ENCODE assay signal across 8 cellular contexts in genomic region chr11:65503923-65504670, GRCh38. TPM values are rescaled to one million over a fixed set of nuclear protein-coding genes. Genes with fewer than 3 reads are reported as not detected.
DNase-seq lines count a peak whose midpoint lies in the region; ATAC-seq, FAIRE-seq and TF ChIP-seq lines count a peak whose summit lies in the region.

No MANE protein-coding gene starts in this region.

- TF ChIP-seq POLR2A in A549 (IDR thresholded peaks at IDR 0.05; ENCODE audit: low read length) (no peak), HCT116 (IDR thresholded peaks at IDR 0.05; ENCODE audit: borderline replicate concordance, extremely low read depth, insufficient read depth, insufficient read length) (no peak), transverse colon (IDR thresholded peaks at IDR 0.05) (peak; percentile 74)

- peak overlapping the region; percentile 88 for H3K27ac Mint-ChIP-seq in activated naive CD8-positive, alpha-beta T cell treated with anti-CD3 and anti-CD28 coated beads, Interleukin-2, amount 50 U/mL, for 24 hours

- H3K27me3 Mint-ChIP-seq in activated naive CD8-positive, alpha-beta T cell treated with anti-CD3 and anti-CD28 coated beads, Interleukin-2, amount 50 U/mL, for 24 hours = no peaks in the 10 kb centered on the region

- peaks cover 76% of the 10 kb centered on the region for H3K79me2 ChIP-seq in HCT116 (ENCODE audit: insufficient read depth, low read length)

- peaks cover 50 to 64% of the 10 kb centered on the region in 2 experiments for H3K36me3 ChIP-seq in HCT116 (ENCODE audit: control insufficient read depth in 1 of 2, insufficient read depth in 2 of 2, low read length in 2 of 2)
- peaks cover 0 to 60% (median 27%) of the 10 kb centered on the region in 4 donors for H3K36me3 ChIP-seq in transverse colon

- POLR2A ChIA-PET in A549 (lab: Yijun Ruan, JAX) (interaction anchor here (0.6 to 26.7 kb wide), 10 partner anchors 14 to 1871 kb away, joined by 3 to 1006 read pairs (median 8); partner anchors contain the start of genes NEAT1 and TIGD3), HCT116 (lab: Charles Lee) (interaction anchor here (0.6 to 26.7 kb wide), 13 partner anchors 6 to 242 kb away, joined by 3 to 1499 read pairs (median 6); partner anchors contain the start of genes CDC42EP2, DPF2, MALAT1 and NEAT1)

- H3K36me3 Mint-ChIP-seq in activated naive CD8-positive, alpha-beta T cell treated with anti-CD3 and anti-CD28 coated beads, Interleukin-2, amount 50 U/mL, for 24 hours (ENCODE audit: low read depth) = peaks cover 3% of the 10 kb centered on the region

- CTCF ChIA-PET in A549 (lab: Yijun Ruan, JAX) (interaction anchor here (1.1 to 30.0 kb wide), 6 partner anchors 14 to 86 kb away, joined by 3 to 947 read pairs (median 51); partner anchors contain the start of gene NEAT1), HCT116 (lab: Charles Lee) (interaction anchor here (6.1 kb wide), 1 partner anchor 32 kb away, joined by 31 read pairs; no protein-coding TSS in a partner anchor)

- no peak overlapping the region for H3K4me3 Mint-ChIP-seq in activated naive CD8-positive, alpha-beta T cell treated with anti-CD3 and anti-CD28 coated beads, Interleukin-2, amount 50 U/mL, for 24 hours

- peak overlapping the region; percentile 90 for H3K4me3 ChIP-seq in A549
- H3K4me3 ChIP-seq in HCT116 (replicated peaks in 1 of 2; ENCODE audit: low read depth in 1 of 2, low read length in 2 of 2) = peak overlapping the region; percentile 6 to 10; a peak in 3 of 4 replicates
- H3K4me3 ChIP-seq in transverse colon = peak overlapping the region; percentile 74 to 93 (median 88)

- ATAC-seq in A549 = no peak
- no peak for ATAC-seq in HCT116
- no peak for ATAC-seq in activated naive CD8-positive, alpha-beta T cell treated with anti-CD3 and anti-CD28 coated beads, Interleukin-2, amount 50 U/mL, for 24 hours

- peaks cover 49% of the 10 kb centered on the region for H3K4me1 Mint-ChIP-seq in activated naive CD8-positive, alpha-beta T cell treated with anti-CD3 and anti-CD28 coated beads, Interleukin-2, amount 50 U/mL, for 24 hours

- in situ Hi-C loops in transverse colon (cut with MboI; ENCODE audit: low pct_ligation_motif_present in 1 of 4, low pct_unique_long_range_greater_than_20kb in 1 of 4, low sequenced_read_pairs in 3 of 4) = loop anchor here in 2 of 4 donors (10.0 kb wide), 1 partner anchor 79 kb away; the partner anchor contains the start of gene NEAT1 (in 2 of the 2)

- BruUV-seq in HCT116 (replicated peaks; lab: Mats Ljungman, UMichigan) = no TSS peak

- H4K20me1 ChIP-seq in HCT116 (ENCODE audit: insufficient read depth) = peaks cover 70% of the 10 kb centered on the region

- no peak overlapping the region for H2AFZ ChIP-seq in HCT116 (ENCODE audit: low read depth, low read length, poor library complexity, severe bottlenecking)

- H3K9me3 ChIP-seq in A549 = no peaks in the 10 kb centered on the region
- no peaks in the 10 kb centered on the region for H3K9me3 ChIP-seq in HCT116 (ENCODE audit: control insufficient read depth in 1 of 2, insufficient read depth in 1 of 2, low read depth in 1 of 2, low read length in 2 of 2)
- H3K9me3 ChIP-seq in transverse colon = no peaks in the 10 kb centered on the region

- TF ChIP-seq RAD21 in A549 (conservative IDR thresholded peaks at IDR 0.05 in 1 of 2, IDR thresholded peaks at IDR 0.05 in 1 of 2) (no peak), HCT116 (IDR thresholded peaks at IDR 0.05; ENCODE audit: low read depth) (no peak)

- RAD21 ChIA-PET in HCT116 (lab: Charles Lee; ENCODE audit: low non-redundant PET in 1 of 2, low total read pairs in 2 of 2, uncharacterized antibody in 2 of 2, unreplicated experiment in 2 of 2) = no interaction called here

- no peaks in the 10 kb centered on the region for H3K9me2 ChIP-seq in HCT116 (ENCODE audit: insufficient read depth)

- H3K4me1 ChIP-seq in A549 = peaks cover 19% of the 10 kb centered on the region
- peaks cover 50 to 91% of the 10 kb centered on the region in 2 experiments for H3K4me1 ChIP-seq in HCT116 (ENCODE audit: control insufficient read depth in 1 of 2, insufficient read depth in 2 of 2, low read length in 2 of 2)
- H3K4me1 ChIP-seq in transverse colon = peaks cover 5 to 46% (median 35%) of the 10 kb centered on the region in 4 donors

- DNase-seq in A549 (ENCODE audit: low read depth in 1 of 2, low spot score in 1 of 2) = peak in 1 of 2 experiments; percentile 70
- DNase-seq in HCT116 (ENCODE audit: low read depth, low spot score) = no peak
- no peak for DNase-seq in activated naive CD8-positive, alpha-beta T cell treated with anti-CD3 and anti-CD28 coated beads, Interleukin-2, amount 50 U/mL, for 24 hours
- DNase-seq in kidney tubule cell (ENCODE audit: low spot score) = peak; percentile 65
- no peak for DNase-seq in transverse colon
- no peak for DNase-seq in effector CD4-positive, alpha-beta T cell
- DNase-seq in NCI-H510A (lab: John Stamatoyannopoulos, UW) = no peak
- no peak for DNase-seq in NCI-H345 (lab: John Stamatoyannopoulos, UW)

- no peaks in the 10 kb centered on the region for H3K27me3 ChIP-seq in HCT116 (ENCODE audit: insufficient read depth, low read length)
- H3K27me3 ChIP-seq in transverse colon = no peaks in the 10 kb centered on the region

- FAIRE-seq in A549 (lab: Jason Lieb, UNC) = no peak

- WGBS in A549 (ENCODE audit: missing lambda C conversion rate) = 0% methylated on average over 3 of the region's 3 CpGs
- WGBS in transverse colon (ENCODE audit: low coverage in 1 of 2), 2 donors = 0 to 1% methylated on average over 2 to 3 of the region's 3 CpGs

- H3K9me3 Mint-ChIP-seq in activated naive CD8-positive, alpha-beta T cell treated with anti-CD3 and anti-CD28 coated beads, Interleukin-2, amount 50 U/mL, for 24 hours = no peaks in the 10 kb centered on the region

- intact Hi-C loops in HCT116 (cut with micrococcal nuclease) = no loop called here
- intact Hi-C loops in transverse colon (cut with DNase I; ENCODE audit: low total_unique reads) = no loop called here

- H3K27ac ChIP-seq in A549 (peak overlapping the region; percentile 89 to 100), HCT116 (ENCODE audit: low read depth, low read length) (peak overlapping the region; percentile 83; the same call in 1 of the 2 replicates), transverse colon (peak overlapping the region; percentile 98 to 100 (median 99))

- H3K9ac ChIP-seq in HCT116 (ENCODE audit: low read length) = peak overlapping the region; percentile 29

- TF ChIP-seq CTCF in A549 (IDR thresholded peaks at IDR 0.05) = no peak
- no peak for TF ChIP-seq CTCF in HCT116 (IDR thresholded peaks at IDR 0.05 in 2 of 3, conservative IDR thresholded peaks at IDR 0.05 in 1 of 3; ENCODE audit: borderline replicate concordance in 1 of 3, insufficient read depth in 1 of 3, low read depth in 2 of 3, low read length in 2 of 3)
- no peak for TF ChIP-seq CTCF in transverse colon (IDR thresholded peaks at IDR 0.05)

- TF ChIP-seq EP300 in A549 (IDR thresholded peaks at IDR 0.05) (no peak), transverse colon (IDR thresholded peaks at IDR 0.05; ENCODE audit: low read depth) (no peak)

- peak overlapping the region; percentile 84 for H3K4me2 ChIP-seq in A549
- H3K4me2 ChIP-seq in HCT116 (ENCODE audit: low read length) = peak overlapping the region; percentile 85

TF ChIP-seq in HCT116, 20 proteins besides CTCF, POLR2A, EP300 and RAD21:
- TF ChIP-seq POLR2AphosphoS5 (IDR thresholded peaks at IDR 0.05; ENCODE audit: low read depth, low read length) = peak; percentile 38
- TF ChIP-seq, protein P1, sequence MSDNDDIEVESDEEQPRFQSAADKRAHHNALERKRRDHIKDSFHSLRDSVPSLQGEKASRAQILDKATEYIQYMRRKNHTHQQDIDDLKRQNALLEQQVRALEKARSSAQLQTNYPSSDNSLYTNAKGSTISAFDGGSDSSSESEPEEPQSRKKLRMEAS (IDR thresholded peaks at IDR 0.05) = no peak

RNA-seq across cellular contexts. Expression of gene MALAT1, which starts 5.3 kb away (rescaled TPM):
- polyA plus RNA-seq in A549 (2011; rRNA removed) (1,041 and 1,340 TPM in 2 replicates), A549 (2017; fragmentation: RNase III; extraction: RNeasy Plus Mini Kit Qiagen cat#74134 plus additional on column Dnase treatment) (167 to 203 TPM (median 188 TPM) in 3 replicates)
- 24.8 and 29.0 TPM in 2 replicates for polyA plus RNA-seq in A549 (2012; cell fraction: cytosol; rRNA removed)
- polyA plus RNA-seq in A549 (2012; cell fraction: nucleus; rRNA removed) = 215 and 608 TPM in 2 replicates
- 10,326 and 11,734 TPM in 2 replicates for polyA minus RNA-seq in A549 (2011; rRNA and poly(A)+ RNA removed)
- total RNA-seq in HCT116 (2021; ENCODE audit: unreplicated experiment) (6,000 TPM), transverse colon (over 10,000 TPM; 17,948 to 48,028 (median 23,406) TPM)
- polyA plus RNA-seq in HCT116 (2012) = 380 and 423 TPM in 2 replicates

RNA-seq across cellular contexts. Expression of gene SCYL1, which starts 20.8 kb away (rescaled TPM):
- 30.8 and 33.6 TPM in 2 replicates for polyA plus RNA-seq in A549 (2011; rRNA removed)
- 88.0 and 105 TPM in 2 replicates for polyA plus RNA-seq in A549 (2012; cell fraction: cytosol; rRNA removed)
- 125 and 152 TPM in 2 replicates for polyA plus RNA-seq in A549 (2012; cell fraction: nucleus; rRNA removed)
- polyA plus RNA-seq in A549 (2017; fragmentation: RNase III; extraction: RNeasy Plus Mini Kit Qiagen cat#74134 plus additional on column Dnase treatment) = 41.8 to 46.8 TPM (median 45.9 TPM) in 3 replicates
- 39.1 and 43.6 TPM in 2 replicates for polyA minus RNA-seq in A549 (2011; rRNA and poly(A)+ RNA removed)
- 104 TPM for total RNA-seq in HCT116 (2021; ENCODE audit: unreplicated experiment)
- 82.4 and 84.4 TPM in 2 replicates for polyA plus RNA-seq in HCT116 (2012)
- 10 to 100 TPM; 41.0 to 78.4 (median 69.2) TPM for total RNA-seq in transverse colon

RNA-seq across cellular contexts. Expression of gene LTBP3, which starts 54.1 kb away (rescaled TPM):
- polyA plus RNA-seq in A549 (2011; rRNA removed) (28.6 and 39.9 TPM in 2 replicates), A549 (2017; fragmentation: RNase III; extraction: RNeasy Plus Mini Kit Qiagen cat#74134 plus additional on column Dnase treatment) (107 to 134 TPM (median 123 TPM) in 3 replicates)
- 130 and 136 TPM in 2 replicates for polyA plus RNA-seq in A549 (2012; cell fraction: cytosol; rRNA removed)
- 715 and 951 TPM in 2 replicates for polyA plus RNA-seq in A549 (2012; cell fraction: nucleus; rRNA removed)
- 25.4 and 44.5 TPM in 2 replicates for polyA minus RNA-seq in A549 (2011; rRNA and poly(A)+ RNA removed)
- total RNA-seq in HCT116 (2021; ENCODE audit: unreplicated experiment) (248 TPM), transverse colon (100 to 1,000 TPM in 2 of 4 donors, 10 to 100 TPM in 2; 48.7 to 467 (median 140) TPM)
- polyA plus RNA-seq in HCT116 (2012) = 238 and 328 TPM in 2 replicates

Comparison
In these comparisons a context has a peak if more than half of its experiments do, and no peak if none do; other contexts are left out.
1. H3K4me3 ChIP-seq: peak in every context shown above with its lines; median percentile 90 in A549; 88 in transverse colon; 8 in HCT116.